ENCODE assay signal across 1 cellular context in genomic region chr7:151110941-151111645, GRCh38.
TF ChIP-seq lines count a peak whose summit lies in the region.

No MANE protein-coding gene starts in this region.

TF ChIP-seq in HepG2, 621 proteins besides CTCF, POLR2A, EP300 and RAD21 (continued from another document and continues in another):
- TF ChIP-seq ZNF580 (CRISPR knock-in tag; IDR thresholded peaks at IDR 0.05; ENCODE audit: borderline replicate concordance, low read depth) (peak; percentile 59; the same call in 1 of the 2 replicates), MED1 (CRISPR knock-in tag; IDR thresholded peaks at IDR 0.05) (0 out of 2 replicates have a peak, but pooled peaks have one; percentile 19), ZBTB33 (CRISPR knock-in tag; IDR thresholded peaks at IDR 0.05) (peak; percentile 80), KDM2A (CRISPR knock-in tag; IDR thresholded peaks at IDR 0.05; ENCODE audit: borderline replicate concordance, low read depth) (peak; percentile 67; the same call in 1 of the 2 replicates), TSC22D2 (CRISPR knock-in tag; IDR thresholded peaks at IDR 0.05; ENCODE audit: borderline replicate concordance) (no peak), SALL2 (CRISPR knock-in tag; IDR thresholded peaks at IDR 0.05) (0 out of 2 replicates have a peak, but pooled peaks have one; percentile 59), PATZ1 (CRISPR knock-in tag; IDR thresholded peaks at IDR 0.05) (peak; percentile 66), UBTF (CRISPR knock-in tag; IDR thresholded peaks at IDR 0.05) (peak; percentile 35; the same call in 1 of the 2 replicates), ZNF331 (CRISPR knock-in tag; IDR thresholded peaks at IDR 0.05) (peak; percentile 31; the same call in 1 of the 2 replicates), HMGXB4 (CRISPR knock-in tag; IDR thresholded peaks at IDR 0.05; ENCODE audit: borderline replicate concordance in 1 of 2, low read depth in 1 of 2) (peak in 1 of 2 experiments; percentile 68; a peak in 1 of 4 replicates), HNRNPL (IDR thresholded peaks at IDR 0.05; ENCODE audit: low read depth, low read length) (0 out of 2 replicates have a peak, but pooled peaks have one; percentile 50), ZFP82 (CRISPR knock-in tag; IDR thresholded peaks at IDR 0.05; ENCODE audit: borderline replicate concordance) (no peak), KLF12 (CRISPR knock-in tag; IDR thresholded peaks at IDR 0.05; ENCODE audit: borderline replicate concordance) (no peak), TIGD3 (CRISPR knock-in tag; IDR thresholded peaks at IDR 0.05; ENCODE audit: borderline replicate concordance) (no peak), HDAC2 (CRISPR knock-in tag; IDR thresholded peaks at IDR 0.05) (peak; percentile 43; the same call in 1 of the 2 replicates), ZNF10 (CRISPR knock-in tag; IDR thresholded peaks at IDR 0.05; ENCODE audit: borderline replicate concordance, low read depth) (no peak), ZNF430 (CRISPR knock-in tag; IDR thresholded peaks at IDR 0.05) (no peak), MEIS1 (CRISPR knock-in tag; IDR thresholded peaks at IDR 0.05; ENCODE audit: borderline replicate concordance) (no peak), TBP (CRISPR knock-in tag; IDR thresholded peaks at IDR 0.05) (no peak), NFRKB (IDR thresholded peaks at IDR 0.05) (no peak), ZBTB7A (CRISPR knock-in tag; IDR thresholded peaks at IDR 0.05) (no peak), DRAP1 (CRISPR knock-in tag; IDR thresholded peaks at IDR 0.05) (0 out of 2 replicates have a peak, but pooled peaks have one; percentile 17), HOXA3 (CRISPR knock-in tag; IDR thresholded peaks at IDR 0.05) (0 out of 2 replicates have a peak, but pooled peaks have one; percentile 16), IRF2 (CRISPR knock-in tag; IDR thresholded peaks at IDR 0.05) (no peak), GATAD1 (CRISPR knock-in tag; IDR thresholded peaks at IDR 0.05) (peak; percentile 57; the same call in 1 of the 2 replicates), ZFX (CRISPR knock-in tag; IDR thresholded peaks at IDR 0.05; ENCODE audit: low read depth) (peak; percentile 51; the same call in 1 of the 2 replicates), POGK (CRISPR knock-in tag; conservative IDR thresholded peaks at IDR 0.05) (0 out of 2 replicates have a peak, but pooled peaks have one; percentile 21), HIVEP1 (CRISPR knock-in tag; IDR thresholded peaks at IDR 0.05) (no peak), ZNF768 (CRISPR knock-in tag; IDR thresholded peaks at IDR 0.05) (no peak), NFATC3 (CRISPR knock-in tag; IDR thresholded peaks at IDR 0.05) (no peak), ZNF619 (CRISPR knock-in tag; IDR thresholded peaks at IDR 0.05) (0 out of 2 replicates have a peak, but pooled peaks have one; percentile 45), HNRNPH1 (optimal IDR thresholded peaks at IDR 0.05; ENCODE audit: low read depth, low read length) (no peak), ZNF556 (CRISPR knock-in tag; IDR thresholded peaks at IDR 0.05; ENCODE audit: borderline replicate concordance) (no peak), TFE3 (CRISPR knock-in tag; IDR thresholded peaks at IDR 0.05) (no peak), TRAFD1 (CRISPR knock-in tag; IDR thresholded peaks at IDR 0.05; ENCODE audit: borderline replicate concordance) (no peak), ZNF543 (CRISPR knock-in tag; IDR thresholded peaks at IDR 0.05) (no peak), MEIS2 (CRISPR knock-in tag; IDR thresholded peaks at IDR 0.05) (0 out of 2 replicates have a peak, but pooled peaks have one; percentile 33)
